11 cellular contexts compared by ENCODE assay signal in genomic region chr9:104810421-104811339, GRCh38. TPM values are rescaled to one million over a fixed set of nuclear protein-coding genes. Genes with fewer than 3 reads are reported as not detected.
DNase-seq lines count a peak whose midpoint lies in the region; ATAC-seq and TF ChIP-seq lines count a peak whose summit lies in the region.
"Had no signal": no experiment of that assay in that cellular context is flagged by ENCODE, and none has a peak within 500 bp of the region (broad histone marks: within the 10 kb centered on the region; RNA-seq: fewer than 3 reads in every experiment).

No MANE protein-coding gene starts in this region.

- H3K9ac ChIP-seq in duodenal mucosa (ENCODE audit: low read depth in 1 of 2, low read length in 2 of 2) (no peak overlapping the region), mesenchymal stem cell (ENCODE audit: low read length) (no peak overlapping the region)

- H3K79me1 ChIP-seq in mesenchymal stem cell (replicated peaks; ENCODE audit: low read length, poor library complexity, severe bottlenecking): peaks cover 5% of the 10 kb centered on the region

- peak overlapping the region; percentile 36 for H3K4me2 ChIP-seq in mesenchymal stem cell (ENCODE audit: low read length, poor library complexity, severe bottlenecking)

- H2BK12ac ChIP-seq in mesenchymal stem cell (ENCODE audit: low read length in 2 of 2): no peak overlapping the region

- no peak overlapping the region for H3K14ac ChIP-seq in mesenchymal stem cell (ENCODE audit: low read length in 2 of 2)

- H2BK15ac ChIP-seq in mesenchymal stem cell (ENCODE audit: low read depth, poor library complexity, severe bottlenecking): no peak overlapping the region

- H2BK5ac ChIP-seq in mesenchymal stem cell (ENCODE audit: low read depth, low read length, poor library complexity, severe bottlenecking): peak overlapping the region; percentile 68

- DNase-seq in AG10803 (ENCODE audit: low read depth) (peak; percentile 53), NCI-H2029 (lab: John Stamatoyannopoulos, UW) (peak; percentile 32), mesenchymal stem cell (peak; percentile 6), Peyer's patch (no peak), NCI-H146 (lab: John Stamatoyannopoulos, UW) (no peak)
- DNase-seq: activated T-cell treated with anti-CD3 and anti-CD28 coated beads, Interleukin-2, amount 50 U/mL, for 1 hour; CD4-positive, alpha-beta T cell; stimulated activated CD4-positive, alpha-beta T cell treated with anti-CD3 and anti-CD28 coated beads, Interleukin-1b, Interleukin-23, amount 100 ng/mL, for 48 hours had no signal

- 86% methylated on average over 12 of the region's 12 CpGs for WGBS in mesenchymal stem cell

- TF ChIP-seq CTCF in AG10803 (conservative IDR thresholded peaks at IDR 0.05; ENCODE audit: low read length) (no peak), Peyer's patch (IDR thresholded peaks at IDR 0.05) (no peak)

- no peaks in the 10 kb centered on the region for H3K27me3 ChIP-seq in duodenal mucosa (ENCODE audit: control insufficient read depth in 1 of 2, insufficient read depth in 2 of 2, low read length in 2 of 2)
- no peaks in the 10 kb centered on the region for H3K27me3 ChIP-seq in mesenchymal stem cell (ENCODE audit: control insufficient read depth in 1 of 2, insufficient read depth in 1 of 2, low read length in 2 of 2)
- H3K27me3 ChIP-seq in Peyer's patch: no peaks in the 10 kb centered on the region

- H4K8ac ChIP-seq in mesenchymal stem cell (ENCODE audit: low read length): no peak overlapping the region

- peak overlapping the region; percentile 5 for H3K27ac ChIP-seq in duodenal mucosa (ENCODE audit: low read depth, low read length)
- peak overlapping the region; percentile 75 for H3K27ac ChIP-seq in mesenchymal stem cell (ENCODE audit: low read length, poor library complexity, severe bottlenecking)
- peak overlapping the region in 1 of 4 donors; percentile 10 for H3K27ac ChIP-seq in Peyer's patch

- no peak overlapping the region for H3K23ac ChIP-seq in mesenchymal stem cell (ENCODE audit: low read length in 2 of 2)

- H3K4ac ChIP-seq in mesenchymal stem cell (ENCODE audit: low read depth in 1 of 2, low read length in 2 of 2): no peak overlapping the region

- no peak overlapping the region for H2AFZ ChIP-seq in mesenchymal stem cell (ENCODE audit: low read depth, low read length)

- TF ChIP-seq POLR2A in Peyer's patch (IDR thresholded peaks at IDR 0.05): no peak

- H4K91ac ChIP-seq in mesenchymal stem cell (ENCODE audit: low read length): no peak overlapping the region

- H3K18ac ChIP-seq in mesenchymal stem cell (ENCODE audit: low read depth in 1 of 2, low read length in 2 of 2): no peak overlapping the region

- H3K4me3 ChIP-seq in AG10803 (ENCODE audit: low read length): no peak overlapping the region
- no peak overlapping the region for H3K4me3 ChIP-seq in duodenal mucosa (ENCODE audit: low read depth in 1 of 2, low read length in 2 of 2)
- no peak overlapping the region for H3K4me3 ChIP-seq in mesenchymal stem cell (ENCODE audit: insufficient read depth in 1 of 2, low read depth in 1 of 2, low read length in 2 of 2)
- no peak overlapping the region for H3K4me3 ChIP-seq in Peyer's patch

- peaks cover 19 to 39% of the 10 kb centered on the region in 2 donors for H3K36me3 ChIP-seq in duodenal mucosa (ENCODE audit: control insufficient read depth in 1 of 2, insufficient read depth in 2 of 2, low read length in 2 of 2)
- peaks cover 10 to 88% of the 10 kb centered on the region in 2 experiments for H3K36me3 ChIP-seq in mesenchymal stem cell (ENCODE audit: control insufficient read depth in 1 of 2, insufficient read depth in 2 of 2, low read depth in 1 of 2, low read length in 2 of 2)
- H3K36me3 ChIP-seq in Peyer's patch: peaks cover 0 to 60% (median 0%) of the 10 kb centered on the region in 3 donors

- H3K9me3 ChIP-seq in duodenal mucosa (ENCODE audit: control insufficient read depth in 1 of 2, low read length in 2 of 2) (no peaks in the 10 kb centered on the region), mesenchymal stem cell (ENCODE audit: control insufficient read depth, low read length) (no peaks in the 10 kb centered on the region), Peyer's patch (no peaks in the 10 kb centered on the region)

- H2AK5ac ChIP-seq in mesenchymal stem cell (ENCODE audit: low read length, severe bottlenecking): no peak overlapping the region

- ATAC-seq in GM19455 (IDR thresholded peaks at IDR 0.05; ENCODE audit: unreplicated experiment) (no peak), GM18873 (IDR thresholded peaks at IDR 0.05; ENCODE audit: low FRiP score, unreplicated experiment) (no peak)

- peaks cover 8 to 9% of the 10 kb centered on the region in 2 donors for H3K4me1 ChIP-seq in duodenal mucosa (ENCODE audit: control insufficient read depth in 1 of 2, insufficient read depth in 2 of 2, low read length in 2 of 2)
- peaks cover 6% of the 10 kb centered on the region for H3K4me1 ChIP-seq in mesenchymal stem cell (ENCODE audit: control insufficient read depth, insufficient read depth, low read depth, low read length)
- H3K4me1 ChIP-seq in Peyer's patch: peaks cover 0 to 9% (median 0%) of the 10 kb centered on the region in 4 donors

- no peak overlapping the region for H2BK120ac ChIP-seq in mesenchymal stem cell (ENCODE audit: low read depth, low read length)

RNA-seq across cellular contexts. Expression of gene NIPSNAP3B, which starts 46.8 kb away (rescaled TPM):
- 0.51 TPM for polyA plus RNA-seq in mesenchymal stem cell (2013, experiment 1 of 2)
- 0.52 TPM for polyA plus RNA-seq in mesenchymal stem cell (2013, experiment 2 of 2)
- 1 to 10 TPM in 3 of 4 donors, not detected in 1; 1.6 to 9.9 (median 3.9) TPM for total RNA-seq in Peyer's patch

Comparison
In these comparisons a context has a peak if more than half of its experiments do, and no peak if none do; other contexts are left out.
1. DNase-seq: peak in AG10803 (single experiment), NCI-H2029 (single experiment) and mesenchymal stem cell (single experiment); none in Peyer's patch (0 of 3) and NCI-H146 (single experiment).